In genomic region chr15:51830279-51830806, GRCh38 we compare ENCODE assay signal across 8 cellular contexts. TPM values are rescaled to one million over a fixed set of nuclear protein-coding genes. Genes with fewer than 3 reads are reported as not detected.
A peak's percentile ranks its signal among the peaks of the same experiment; 100 is the strongest.
DNase-seq lines count a peak whose midpoint lies in the region; ATAC-seq and TF ChIP-seq lines count a peak whose summit lies in the region.

No MANE protein-coding gene starts in this region.

- H2AFZ ChIP-seq in neural progenitor cell (replicated peaks) = peak overlapping the region; percentile 69

- no peaks in the 10 kb centered on the region for H3K9me3 Mint-ChIP-seq in CD4-positive, alpha-beta T cell
- H3K9me3 Mint-ChIP-seq in neural progenitor cell = no peaks in the 10 kb centered on the region

- H3K4me1 ChIP-seq in HEK293 (ENCODE audit: control insufficient read depth, insufficient read depth, low read length) (peaks cover 4% of the 10 kb centered on the region), neural progenitor cell (peaks cover 10% of the 10 kb centered on the region)

- DNase-seq in CD4-positive, alpha-beta T cell = peak in 1 of 10 experiments; percentile 5
- DNase-seq in T-helper 17 cell = no peak
- DNase-seq in fibroblast of mammary gland (ENCODE audit: low read depth) = peak; percentile 41
- DNase-seq in neural progenitor cell (ENCODE audit: low spot score) = no peak
- no peak for DNase-seq in NCI-H128 (lab: John Stamatoyannopoulos, UW; ENCODE audit: unreplicated experiment)
- DNase-seq in epidermal melanocyte (ENCODE audit: insufficient read length, low spot score) = no peak
- DNase-seq in activated gamma-delta T cell (lab: John Stamatoyannopoulos, UW) = no peak

- H3K4me1 Mint-ChIP-seq in CD4-positive, alpha-beta T cell (ENCODE audit: low read depth) = peaks cover 59% of the 10 kb centered on the region
- H3K4me1 Mint-ChIP-seq in T-helper 17 cell (peaks cover 36% of the 10 kb centered on the region), neural progenitor cell (peaks cover 14% of the 10 kb centered on the region)

- H3K4me3 Mint-ChIP-seq in CD4-positive, alpha-beta T cell = peak overlapping the region; percentile 100
- H3K4me3 Mint-ChIP-seq in T-helper 17 cell (peak overlapping the region; percentile 95), neural progenitor cell (peak overlapping the region; percentile 98)

- H3K4me3 ChIP-seq in HEK293 (ENCODE audit: low read depth, low read length) (peak overlapping the region; percentile 89), fibroblast of mammary gland (ENCODE audit: control insufficient read depth, low read depth, low read length) (peak overlapping the region; percentile 91), neural progenitor cell (peak overlapping the region; percentile 85)

- peak overlapping the region; percentile 43 for H3K9ac ChIP-seq in neural progenitor cell

- no peak for ATAC-seq in CD4-positive, alpha-beta T cell (ENCODE audit: poor library complexity)
- no peak for ATAC-seq in T-helper 17 cell

- no peaks in the 10 kb centered on the region for H3K27me3 ChIP-seq in CD4-positive, alpha-beta T cell (ENCODE audit: control insufficient read depth, insufficient read depth, low read length)
- no peaks in the 10 kb centered on the region for H3K27me3 ChIP-seq in neural progenitor cell

- peak overlapping the region; percentile 91 for H3K4me2 ChIP-seq in neural progenitor cell

- no peak for TF ChIP-seq CTCF in CD4-positive, alpha-beta T cell (IDR thresholded peaks at IDR 0.05)
- TF ChIP-seq CTCF in HEK293 (tag by site-specific recombination; IDR thresholded peaks at IDR 0.05) (no peak), fibroblast of mammary gland (conservative IDR thresholded peaks at IDR 0.05; ENCODE audit: control insufficient read depth, insufficient read depth, low read depth, low read length) (no peak), neural progenitor cell (IDR thresholded peaks at IDR 0.05) (no peak)

- H3K27ac Mint-ChIP-seq in CD4-positive, alpha-beta T cell = peak overlapping the region; percentile 91
- H3K27ac Mint-ChIP-seq in T-helper 17 cell (peak overlapping the region; percentile 88), neural progenitor cell (peak overlapping the region; percentile 61)

- intact Hi-C loops in CD4-positive, alpha-beta T cell (cut with DNase I, micrococcal nuclease) = loop anchor here in 1 of 2 experiments (2.0 kb wide), 1 partner anchor 28 kb away; no protein-coding TSS in a partner anchor

- H3K27me3 Mint-ChIP-seq in CD4-positive, alpha-beta T cell = no peaks in the 10 kb centered on the region
- H3K27me3 Mint-ChIP-seq in T-helper 17 cell = no peaks in the 10 kb centered on the region
- peaks cover 4% of the 10 kb centered on the region for H3K27me3 Mint-ChIP-seq in neural progenitor cell (ENCODE audit: insufficient read depth, low read depth)

- H4K20me1 ChIP-seq in neural progenitor cell (ENCODE audit: low read depth) = peaks cover 49% of the 10 kb centered on the region

- peaks cover 14% of the 10 kb centered on the region for H3K36me3 Mint-ChIP-seq in CD4-positive, alpha-beta T cell (ENCODE audit: low read depth)
- H3K36me3 Mint-ChIP-seq in T-helper 17 cell (ENCODE audit: low read depth) = peaks cover 2% of the 10 kb centered on the region
- H3K36me3 Mint-ChIP-seq in neural progenitor cell = no peaks in the 10 kb centered on the region

- peaks cover 48% of the 10 kb centered on the region for H3K79me2 ChIP-seq in neural progenitor cell (ENCODE audit: low read depth)

- H3K36me3 ChIP-seq in HEK293 (ENCODE audit: control insufficient read depth in 2 of 2, insufficient read depth in 1 of 2, low read length in 2 of 2) (no peaks in the 10 kb centered on the region), neural progenitor cell (no peaks in the 10 kb centered on the region)

- H3K9me3 ChIP-seq in CD4-positive, alpha-beta T cell (ENCODE audit: control insufficient read depth, low read length) = no peaks in the 10 kb centered on the region
- H3K9me3 ChIP-seq in HEK293 (ENCODE audit: control insufficient read depth, insufficient read depth, low read depth, low read length) (no peaks in the 10 kb centered on the region), T-helper 17 cell (ENCODE audit: control insufficient read depth, low read length, poor library complexity, severe bottlenecking) (no peaks in the 10 kb centered on the region), neural progenitor cell (ENCODE audit: low read depth) (no peaks in the 10 kb centered on the region)

- CTCF ChIA-PET in CD4-positive, alpha-beta T cell (lab: Charles Lee) = interaction anchor here (1.0 kb wide), 2 partner anchors 11 to 53 kb away, joined by 4 read pairs; no protein-coding TSS in a partner anchor
- CTCF ChIA-PET in HEK293 (lab: Yijun Ruan, JAX) = no interaction called here

- POLR2A ChIA-PET in CD4-positive, alpha-beta T cell (lab: Charles Lee) = interaction anchor here (0.7 to 2.0 kb wide), 7 partner anchors 15 to 1475 kb away, joined by 3 to 15 read pairs (median 4); partner anchors contain the start of genes GABPB1 and LYSMD2
- POLR2A ChIA-PET in HEK293 (lab: Yijun Ruan, JAX) = interaction anchor here (0.6 to 1.5 kb wide), 3 partner anchors 15 to 180 kb away, joined by 3 read pairs; partner anchors contain the start of gene LEO1

- H3F3A ChIP-seq in neural progenitor cell (ENCODE audit: low read depth) = no peaks in the 10 kb centered on the region

- H3K27ac ChIP-seq in CD4-positive, alpha-beta T cell (ENCODE audit: low read depth, low read length) = peak overlapping the region; percentile 85
- H3K27ac ChIP-seq in HEK293 (ENCODE audit: extremely low read depth, low read depth, low read length) (peak overlapping the region; percentile 74), neural progenitor cell (no peak overlapping the region)

TF ChIP-seq in HEK293, 187 proteins besides CTCF, POLR2A, EP300 and RAD21 (continues in another document):
- no peak for TF ChIP-seq MYNN (tag by site-specific recombination; IDR thresholded peaks at IDR 0.05; ENCODE audit: borderline replicate concordance)
- no peak for TF ChIP-seq ZNF837 (tag by site-specific recombination; IDR thresholded peaks at IDR 0.05)
- TF ChIP-seq SCRT1 (tag by site-specific recombination; IDR thresholded peaks at IDR 0.05; ENCODE audit: borderline replicate concordance) = no peak
- no peak for TF ChIP-seq ZXDB (tag by site-specific recombination; IDR thresholded peaks at IDR 0.05)
- no peak; the same call in 1 of the 2 replicates for TF ChIP-seq ZBTB11 (tag by site-specific recombination; conservative IDR thresholded peaks at IDR 0.05; ENCODE audit: low read depth)
- no peak for TF ChIP-seq FEZF1 (tag by site-specific recombination; IDR thresholded peaks at IDR 0.05)
- TF ChIP-seq ZSCAN5A (tag by site-specific recombination; IDR thresholded peaks at IDR 0.05) = no peak
- no peak for TF ChIP-seq ZNF580 (tag by site-specific recombination; IDR thresholded peaks at IDR 0.05)
- TF ChIP-seq ZNF146 (tag by site-specific recombination; IDR thresholded peaks at IDR 0.05) = no peak
- TF ChIP-seq SP7 (tag by site-specific recombination; IDR thresholded peaks at IDR 0.05) = no peak
- no peak for TF ChIP-seq ZNF23 (tag by site-specific recombination; IDR thresholded peaks at IDR 0.05; ENCODE audit: borderline replicate concordance)
- TF ChIP-seq ZSCAN4 (tag by site-specific recombination; IDR thresholded peaks at IDR 0.05) = no peak

RNA-seq across cellular contexts. Expression of gene TMOD3, which starts 0.9 kb away (rescaled TPM):
- 10 to 100 TPM; 37.6 to 39.0 TPM for total RNA-seq in CD4-positive, alpha-beta T cell
- total RNA-seq in T-helper 17 cell = 10 to 100 TPM; 48.1 to 58.1 TPM
- total RNA-seq in neural progenitor cell (ENCODE audit: low replicate concordance) = 17.6 and 37.4 TPM in 2 replicates
